1 cellular context compared by ENCODE assay signal in genomic region chr5:67163231-67163756, GRCh38.
TF ChIP-seq lines count a peak whose summit lies in the region.

No MANE protein-coding gene starts in this region.

TF ChIP-seq in GM23338, 12 proteins besides CTCF, POLR2A, EP300 and RAD21 (continued from another document):
- no peak for TF ChIP-seq REST (IDR thresholded peaks at IDR 0.05; ENCODE audit: unreplicated experiment)
- TF ChIP-seq ETS1 (IDR thresholded peaks at IDR 0.05) = no peak
- no peak for TF ChIP-seq ZNF462 (CRISPR knock-in tag; IDR thresholded peaks at IDR 0.05)
- no peak for TF ChIP-seq ZNF114 (CRISPR knock-in tag; IDR thresholded peaks at IDR 0.05)
